ENCODE assay signal across 8 cellular contexts in the genomic region with DNA sequence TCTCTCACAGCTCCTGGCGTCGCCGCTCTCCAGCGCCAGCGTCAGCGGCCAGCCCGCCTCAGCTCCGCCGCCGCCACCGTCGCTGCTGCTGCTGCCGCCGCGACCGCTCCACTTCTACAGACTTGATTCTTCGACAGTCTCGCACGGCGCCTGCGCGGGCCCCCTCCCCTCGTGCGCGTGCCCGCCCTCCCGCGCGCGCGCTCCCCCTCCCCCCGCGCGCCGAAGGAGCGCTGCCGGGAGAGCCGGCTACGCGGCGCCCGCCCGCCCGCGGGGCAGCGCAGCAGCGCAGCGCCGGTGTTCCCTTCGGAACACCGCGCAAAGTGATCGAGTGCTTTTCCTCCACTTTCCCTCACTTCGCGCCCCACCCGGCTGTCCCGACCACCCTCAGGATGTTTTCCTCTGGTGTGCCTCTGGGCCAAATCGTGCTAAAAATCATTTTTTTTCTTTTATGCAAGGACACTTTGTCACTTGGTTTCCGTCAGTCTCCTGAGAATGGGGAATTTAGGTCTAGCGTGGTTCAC. TPM values are rescaled to one million over a fixed set of nuclear protein-coding genes. Genes with fewer than 3 reads are reported as not detected.
DNase-seq lines count a peak whose midpoint lies in the region; ATAC-seq, FAIRE-seq and TF ChIP-seq lines count a peak whose summit lies in the region.

A gene (minus strand): TSS at position 118 of the 521 bp plus-strand sequence. CDS start 684 bp downstream, outside the sequence.

- CTCF ChIA-PET in A549 (lab: Yijun Ruan, JAX): interaction anchor here (1.3 to 5.5 kb wide), 7 partner anchors 9 to 483 kb away, joined by 3 to 49 read pairs (median 6); no protein-coding TSS in a partner anchor

- no peak for FAIRE-seq in A549 (lab: Jason Lieb, UNC)

- H3K27ac Mint-ChIP-seq in activated T-cell treated with anti-CD3 and anti-CD28 coated beads, Interleukin-2, amount 50 U/mL, for 24 hours: peak within 1 kb of the TSS; percentile 99
- peak within 1 kb of the TSS; percentile 100 for H3K27ac Mint-ChIP-seq in stimulated activated memory B cell treated with anti-CD40 and anti-IgM and Interleukin-4, amounts not matched to agents 10 μg/mL and 1 μg/mL and 100 μg/mL, for 72 hours

- no peak for TF ChIP-seq EP300 in A549 (IDR thresholded peaks at IDR 0.05)

- peak; percentile 68 to 89 for DNase-seq in A549 (ENCODE audit: low read depth in 1 of 2, low spot score in 1 of 2)
- peak; percentile 90 for DNase-seq in activated T-cell treated with anti-CD3 and anti-CD28 coated beads, Interleukin-2, amount 50 U/mL, for 24 hours

- H3K36me3 Mint-ChIP-seq in activated T-cell treated with anti-CD3 and anti-CD28 coated beads, Interleukin-2, amount 50 U/mL, for 24 hours (ENCODE audit: low read depth): peaks cover 36% of the 10 kb centered on the region
- peaks cover 32% of the 10 kb centered on the region for H3K36me3 Mint-ChIP-seq in stimulated activated memory B cell treated with anti-CD40 and anti-IgM and Interleukin-4, amounts not matched to agents 10 μg/mL and 1 μg/mL and 100 μg/mL, for 72 hours

- H3K4me1 ChIP-seq in A549 (peaks cover 35% of the 10 kb centered on the region), HUES48 (ENCODE audit: control insufficient read depth, insufficient read depth, low read length) (peaks cover 49% of the 10 kb centered on the region), muscle layer of colon (ENCODE audit: insufficient read depth, low read length) (peaks cover 34% of the 10 kb centered on the region)

- H3K36me3 ChIP-seq in HUES48 (ENCODE audit: control insufficient read depth, insufficient read depth, low read length) (peaks cover 28% of the 10 kb centered on the region), muscle layer of colon (ENCODE audit: insufficient read depth, low read length) (peaks cover 28% of the 10 kb centered on the region)

- H3K9ac ChIP-seq in HUES48 (ENCODE audit: low read depth, low read length) (peak within 1 kb of the TSS; percentile 90), muscle layer of colon (ENCODE audit: low read length) (peak within 1 kb of the TSS; percentile 97)

- TF ChIP-seq RAD21 in A549 (conservative IDR thresholded peaks at IDR 0.05 in 1 of 2, IDR thresholded peaks at IDR 0.05 in 1 of 2): peak in 1 of 2 experiments; percentile 21; a peak in 1 of 5 replicates

- peak within 1 kb of the TSS; percentile 88 for H3K4me3 Mint-ChIP-seq in activated T-cell treated with anti-CD3 and anti-CD28 coated beads, Interleukin-2, amount 50 U/mL, for 24 hours
- peak within 1 kb of the TSS; percentile 83 for H3K4me3 Mint-ChIP-seq in stimulated activated memory B cell treated with anti-CD40 and anti-IgM and Interleukin-4, amounts not matched to agents 10 μg/mL and 1 μg/mL and 100 μg/mL, for 72 hours

- H3K27ac ChIP-seq in A549 (peak within 1 kb of the TSS; percentile 96), HUES48 (ENCODE audit: low read depth, low read length) (peak within 1 kb of the TSS; percentile 98), muscle layer of colon (ENCODE audit: low read depth, low read length) (peak within 1 kb of the TSS; percentile 99)

- H3K27me3 ChIP-seq in HUES48 (ENCODE audit: control insufficient read depth, insufficient read depth, low read length) (no peaks in the 10 kb centered on the region), muscle layer of colon (ENCODE audit: control insufficient read depth in 1 of 2, insufficient read depth in 2 of 2, low read length in 2 of 2) (no peaks in the 10 kb centered on the region)

- peak within 1 kb of the TSS; percentile 98 for H3K4me2 ChIP-seq in A549

- in situ Hi-C loops in GM18951 (cut with MboI; ENCODE audit: low sequenced_read_pairs, unreplicated experiment): no loop called here

- H3K9me3 ChIP-seq in A549: no peaks in the 10 kb centered on the region
- no peaks in the 10 kb centered on the region for H3K9me3 ChIP-seq in HUES48 (ENCODE audit: control insufficient read depth, insufficient read depth, low read length)
- H3K9me3 ChIP-seq in muscle layer of colon (ENCODE audit: low read length): no peaks in the 10 kb centered on the region

- peak; percentile 71 for TF ChIP-seq POLR2A in A549 (IDR thresholded peaks at IDR 0.05; ENCODE audit: low read length)
- TF ChIP-seq POLR2A in GM18951 (IDR thresholded peaks at IDR 0.05; ENCODE audit: extremely low read depth, insufficient read depth, insufficient read length): peak; percentile 93

- H3K9me3 Mint-ChIP-seq in activated T-cell treated with anti-CD3 and anti-CD28 coated beads, Interleukin-2, amount 50 U/mL, for 24 hours: no peaks in the 10 kb centered on the region
- no peaks in the 10 kb centered on the region for H3K9me3 Mint-ChIP-seq in stimulated activated memory B cell treated with anti-CD40 and anti-IgM and Interleukin-4, amounts not matched to agents 10 μg/mL and 1 μg/mL and 100 μg/mL, for 72 hours

- peaks cover 59% of the 10 kb centered on the region for H3K4me1 Mint-ChIP-seq in activated T-cell treated with anti-CD3 and anti-CD28 coated beads, Interleukin-2, amount 50 U/mL, for 24 hours (ENCODE audit: low read depth)
- peaks cover 50% of the 10 kb centered on the region for H3K4me1 Mint-ChIP-seq in stimulated activated memory B cell treated with anti-CD40 and anti-IgM and Interleukin-4, amounts not matched to agents 10 μg/mL and 1 μg/mL and 100 μg/mL, for 72 hours

- peak; percentile 13 to 21 for ATAC-seq in A549
- ATAC-seq in esophagus mucosa: peak; percentile 42
- ATAC-seq in stimulated activated memory B cell treated with anti-CD40 and anti-IgM and Interleukin-4, amounts not matched to agents 10 μg/mL and 1 μg/mL and 100 μg/mL, for 72 hours: peak; percentile 52

- no peak for TF ChIP-seq CTCF in A549 (IDR thresholded peaks at IDR 0.05)

- H3K4me3 ChIP-seq in A549: peak within 1 kb of the TSS; percentile 64
- H3K4me3 ChIP-seq in HUES48 (ENCODE audit: low read depth, low read length): peak within 1 kb of the TSS; percentile 94
- H3K4me3 ChIP-seq in muscle layer of colon (ENCODE audit: low read depth in 1 of 2, low read length in 2 of 2): peak within 1 kb of the TSS; percentile 58 to 86

- POLR2A ChIA-PET in A549 (lab: Yijun Ruan, JAX): interaction anchor here (0.6 to 6.2 kb wide), 25 partner anchors 9 to 481 kb away, joined by 3 to 171 read pairs (median 8); no protein-coding TSS in a partner anchor

- no peaks in the 10 kb centered on the region for H3K27me3 Mint-ChIP-seq in activated T-cell treated with anti-CD3 and anti-CD28 coated beads, Interleukin-2, amount 50 U/mL, for 24 hours
- no peaks in the 10 kb centered on the region for H3K27me3 Mint-ChIP-seq in stimulated activated memory B cell treated with anti-CD40 and anti-IgM and Interleukin-4, amounts not matched to agents 10 μg/mL and 1 μg/mL and 100 μg/mL, for 72 hours

- WGBS in A549 (ENCODE audit: missing lambda C conversion rate): 3% methylated on average over 24 of the region's 60 CpGs

TF ChIP-seq in A549, 52 proteins besides CTCF, POLR2A, EP300 and RAD21 (continues in another document):
- TF ChIP-seq FOSL2 (IDR thresholded peaks at IDR 0.05) (no peak), FOSL2 (CRISPR knock-in tag; IDR thresholded peaks at IDR 0.05) (peak; percentile 9; the same call in 1 of the 2 replicates), CBX8 (IDR thresholded peaks at IDR 0.05) (no peak), HOXA7 (CRISPR knock-in tag; IDR thresholded peaks at IDR 0.05) (peak; percentile 97), RARB (CRISPR knock-in tag; IDR thresholded peaks at IDR 0.05) (no peak), MAFK (IDR thresholded peaks at IDR 0.05; ENCODE audit: partially characterized antibody) (no peak)
- TF ChIP-seq, protein P1, sequence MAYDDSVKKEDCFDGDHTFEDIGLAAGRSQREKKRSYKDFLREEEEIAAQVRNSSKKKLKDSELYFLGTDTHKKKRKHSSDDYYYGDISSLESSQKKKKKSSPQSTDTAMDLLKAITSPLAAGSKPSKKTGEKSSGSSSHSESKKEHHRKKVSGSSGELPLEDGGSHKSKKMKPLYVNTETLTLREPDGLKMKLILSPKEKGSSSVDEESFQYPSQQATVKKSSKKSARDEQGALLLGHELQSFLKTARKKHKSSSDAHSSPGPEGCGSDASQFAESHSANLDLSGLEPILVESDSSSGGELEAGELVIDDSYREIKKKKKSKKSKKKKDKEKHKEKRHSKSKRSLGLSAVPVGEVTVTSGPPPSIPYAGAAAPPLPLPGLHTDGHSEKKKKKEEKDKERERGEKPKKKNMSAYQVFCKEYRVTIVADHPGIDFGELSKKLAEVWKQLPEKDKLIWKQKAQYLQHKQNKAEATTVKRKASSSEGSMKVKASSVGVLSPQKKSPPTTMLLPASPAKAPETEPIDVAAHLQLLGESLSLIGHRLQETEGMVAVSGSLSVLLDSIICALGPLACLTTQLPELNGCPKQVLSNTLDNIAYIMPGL (CRISPR knock-in tag; IDR thresholded peaks at IDR 0.05; ENCODE audit: borderline replicate concordance): peak; percentile 16; the same call in 1 of the 2 replicates

TF ChIP-seq in PFSK-1, 5 proteins besides CTCF, POLR2A, EP300 and RAD21 (continues in another document):
- TF ChIP-seq FOXP2 (optimal IDR thresholded peaks at IDR 0.05; ENCODE audit: borderline replicate concordance, extremely low read depth, extremely low read length, insufficient read depth) (no peak), SIN3A (IDR thresholded peaks at IDR 0.05; ENCODE audit: borderline replicate concordance, insufficient read depth, low read length) (no peak; the same call in 1 of the 2 replicates)

RNA-seq across cellular contexts. Expression of the gene that starts here (rescaled TPM):
- polyA plus RNA-seq in A549 (2011; rRNA removed): 38.2 and 53.5 TPM in 2 replicates
- polyA plus RNA-seq in A549 (2012; cell fraction: cytosol; rRNA removed): 79.4 and 99.0 TPM in 2 replicates
- 131 and 168 TPM in 2 replicates for polyA plus RNA-seq in A549 (2012; cell fraction: nucleus; rRNA removed)
- 42.7 to 53.5 TPM (median 53.0 TPM) in 3 replicates for polyA plus RNA-seq in A549 (2017; fragmentation: RNase III; extraction: RNeasy Plus Mini Kit Qiagen cat#74134 plus additional on column Dnase treatment)
- 76.2 and 82.0 TPM in 2 replicates for polyA minus RNA-seq in A549 (2011; rRNA and poly(A)+ RNA removed)
- 264 TPM for polyA plus RNA-seq in PFSK-1 (2012; ENCODE audit: insufficient read length, low read depth)
- total RNA-seq in esophagus mucosa: 78.2 TPM

Comparison
In these comparisons a context has a peak if more than half of its experiments do, and no peak if none do; other contexts are left out.
1. Peak in every context shown above with its lines: DNase-seq, ATAC-seq, H3K4me3 ChIP-seq and H3K27ac ChIP-seq.